Comparison of ENCODE assay signal across 1 cellular context in genomic region chr9:134328841-134329575, GRCh38.
TF ChIP-seq lines count a peak whose summit lies in the region.

No MANE protein-coding gene starts in this region.

TF ChIP-seq in HepG2, 621 proteins besides CTCF, POLR2A, EP300 and RAD21 (continued from another document and continues in another):
- TF ChIP-seq ZNF280D (CRISPR knock-in tag; IDR thresholded peaks at IDR 0.05) (peak; percentile 73; the same call in 1 of the 2 replicates), MAFF (IDR thresholded peaks at IDR 0.05; ENCODE audit: low read depth, low read length) (no peak), MIXL1 (CRISPR knock-in tag; IDR thresholded peaks at IDR 0.05) (no peak; the same call in 1 of the 2 replicates), ZNF136 (CRISPR knock-in tag; IDR thresholded peaks at IDR 0.05; ENCODE audit: low read depth) (no peak), ZFP91 (CRISPR knock-in tag; IDR thresholded peaks at IDR 0.05; ENCODE audit: borderline replicate concordance) (peak; percentile 84; the same call in 1 of the 2 replicates), ZNF547 (CRISPR knock-in tag; IDR thresholded peaks at IDR 0.05) (peak; percentile 73; the same call in 1 of the 2 replicates), ZSCAN22 (CRISPR knock-in tag; IDR thresholded peaks at IDR 0.05) (peak; percentile 99), NFIC (IDR thresholded peaks at IDR 0.05; ENCODE audit: low read length) (no peak), ZNF703 (CRISPR knock-in tag; IDR thresholded peaks at IDR 0.05; ENCODE audit: borderline replicate concordance) (no peak; the same call in 1 of the 2 replicates), ZNF552 (CRISPR knock-in tag; IDR thresholded peaks at IDR 0.05; ENCODE audit: borderline replicate concordance) (no peak), JDP2 (CRISPR knock-in tag; IDR thresholded peaks at IDR 0.05; ENCODE audit: borderline replicate concordance) (no peak; the same call in 1 of the 2 replicates), ZNF773 (CRISPR knock-in tag; IDR thresholded peaks at IDR 0.05; ENCODE audit: borderline replicate concordance) (no peak), ZNF205 (CRISPR knock-in tag; IDR thresholded peaks at IDR 0.05) (peak; percentile 40; the same call in 1 of the 2 replicates), TEAD3 (CRISPR knock-in tag; optimal IDR thresholded peaks at IDR 0.05; ENCODE audit: borderline replicate concordance) (peak; percentile 75), ZNF138 (CRISPR knock-in tag; IDR thresholded peaks at IDR 0.05; ENCODE audit: low read depth) (no peak), HOXA3 (CRISPR knock-in tag; IDR thresholded peaks at IDR 0.05) (no peak), ZNF761 (CRISPR knock-in tag; conservative IDR thresholded peaks at IDR 0.05) (peak; percentile 79; the same call in 1 of the 2 replicates), ZNF143 (CRISPR knock-in tag; IDR thresholded peaks at IDR 0.05) (no peak; the same call in 1 of the 2 replicates), ARNT2 (CRISPR knock-in tag; IDR thresholded peaks at IDR 0.05; ENCODE audit: low read depth) (0 out of 2 replicates have a peak, but pooled peaks have one; percentile 31), HDAC6 (IDR thresholded peaks at IDR 0.05; ENCODE audit: low read depth, low read length) (no peak), SRY (CRISPR knock-in tag; IDR thresholded peaks at IDR 0.05) (0 out of 2 replicates have a peak, but pooled peaks have one; percentile 23), SAFB2 (CRISPR knock-in tag; IDR thresholded peaks at IDR 0.05; ENCODE audit: borderline replicate concordance, low read depth) (no peak; the same call in 1 of the 2 replicates), JARID2 (CRISPR knock-in tag; IDR thresholded peaks at IDR 0.05; ENCODE audit: insufficient replicate concordance) (no peak), RELA (CRISPR knock-in tag; IDR thresholded peaks at IDR 0.05) (no peak), SP2 (CRISPR knock-in tag; IDR thresholded peaks at IDR 0.05) (no peak), ATM (IDR thresholded peaks at IDR 0.05; ENCODE audit: borderline replicate concordance) (no peak), HNRNPH1 (optimal IDR thresholded peaks at IDR 0.05; ENCODE audit: low read depth, low read length) (no peak), ZNF253 (CRISPR knock-in tag; IDR thresholded peaks at IDR 0.05; ENCODE audit: borderline replicate concordance) (0 out of 2 replicates have a peak, but pooled peaks have one; percentile 36), ZNF34 (CRISPR knock-in tag; IDR thresholded peaks at IDR 0.05; ENCODE audit: borderline replicate concordance) (peak; percentile 87; the same call in 1 of the 2 replicates), ZNF556 (CRISPR knock-in tag; IDR thresholded peaks at IDR 0.05; ENCODE audit: borderline replicate concordance) (peak; percentile 77; the same call in 1 of the 2 replicates), ZNF740 (CRISPR knock-in tag; IDR thresholded peaks at IDR 0.05) (no peak), ZNF230 (CRISPR knock-in tag; IDR thresholded peaks at IDR 0.05) (0 out of 2 replicates have a peak, but pooled peaks have one; percentile 48), ZKSCAN8 (CRISPR knock-in tag; IDR thresholded peaks at IDR 0.05; ENCODE audit: borderline replicate concordance) (no peak), ZFP90 (CRISPR knock-in tag; IDR thresholded peaks at IDR 0.05; ENCODE audit: borderline replicate concordance) (peak; percentile 53; the same call in 1 of the 2 replicates), ZBED4 (CRISPR knock-in tag; IDR thresholded peaks at IDR 0.05; ENCODE audit: borderline replicate concordance) (peak; percentile 9; the same call in 1 of the 2 replicates), U2AF1 (optimal IDR thresholded peaks at IDR 0.05; ENCODE audit: low read depth, low read length) (peak; percentile 64), PLSCR1 (CRISPR knock-in tag; IDR thresholded peaks at IDR 0.05; ENCODE audit: borderline replicate concordance) (no peak), ZNF329 (CRISPR knock-in tag; IDR thresholded peaks at IDR 0.05; ENCODE audit: low read depth) (no peak), THAP9 (CRISPR knock-in tag; IDR thresholded peaks at IDR 0.05; ENCODE audit: borderline replicate concordance) (no peak), ZNF317 (CRISPR knock-in tag; IDR thresholded peaks at IDR 0.05) (peak; percentile 9; the same call in 1 of the 2 replicates), DR1 (CRISPR knock-in tag; IDR thresholded peaks at IDR 0.05) (no peak), PRMT3 (CRISPR knock-in tag; IDR thresholded peaks at IDR 0.05; ENCODE audit: borderline replicate concordance, low read depth) (no peak; the same call in 1 of the 2 replicates), SP5 (CRISPR knock-in tag; IDR thresholded peaks at IDR 0.05; ENCODE audit: borderline replicate concordance, low read depth) (peak; percentile 14), TP53 (CRISPR knock-in tag; conservative IDR thresholded peaks at IDR 0.05) (no peak), ZMAT3 (CRISPR knock-in tag; conservative IDR thresholded peaks at IDR 0.05) (peak; percentile 56; the same call in 1 of the 2 replicates), ZIK1 (CRISPR knock-in tag; IDR thresholded peaks at IDR 0.05; ENCODE audit: borderline replicate concordance, low read depth) (no peak), ZNF558 (CRISPR knock-in tag; IDR thresholded peaks at IDR 0.05; ENCODE audit: borderline replicate concordance) (no peak; the same call in 1 of the 2 replicates), DMTF1 (CRISPR knock-in tag; IDR thresholded peaks at IDR 0.05) (no peak), ZNF124 (CRISPR knock-in tag; IDR thresholded peaks at IDR 0.05) (no peak), SMC3 (IDR thresholded peaks at IDR 0.05; ENCODE audit: low read length) (no peak), FOXA1 (IDR thresholded peaks at IDR 0.05) (peak; percentile 19; the same call in 1 of the 2 replicates), FOXA1 (CRISPR knock-in tag; IDR thresholded peaks at IDR 0.05) (peak; percentile 61), RXRA (CRISPR knock-in tag; IDR thresholded peaks at IDR 0.05) (no peak; the same call in 1 of the 2 replicates), HOXD1 (CRISPR knock-in tag; IDR thresholded peaks at IDR 0.05) (no peak), THYN1 (CRISPR knock-in tag; IDR thresholded peaks at IDR 0.05; ENCODE audit: borderline replicate concordance, low read depth) (no peak), PCBP2 (optimal IDR thresholded peaks at IDR 0.05; ENCODE audit: low read depth, low read length, poor library complexity, severe bottlenecking) (no peak), LCORL (IDR thresholded peaks at IDR 0.05) (no peak), LCORL (CRISPR knock-in tag; IDR thresholded peaks at IDR 0.05) (peak; percentile 53; the same call in 1 of the 2 replicates), KDM5B (CRISPR knock-in tag; IDR thresholded peaks at IDR 0.05; ENCODE audit: borderline replicate concordance) (peak; percentile 66; the same call in 1 of the 2 replicates), AHR (CRISPR knock-in tag; IDR thresholded peaks at IDR 0.05) (no peak; the same call in 1 of the 2 replicates)
